ENCODE assay signal across 8 cellular contexts in genomic region chr15:83066761-83067637, GRCh38.
A peak's percentile ranks its signal among the peaks of the same experiment; 100 is the strongest.
DNase-seq lines count a peak whose midpoint lies in the region; ATAC-seq and TF ChIP-seq lines count a peak whose summit lies in the region.

TSS of gene BTBD1 (minus strand) at chr15:83067252. CDS start at chr15:83067151, 101 bp downstream.

- H3K4me3 ChIP-seq in KMS-11 (IDR thresholded peaks at IDR 0.05; ENCODE audit: insufficient read depth, low read depth, low read length) (no peak within 1 kb of the TSS), fibroblast of pulmonary artery (replicated peaks; ENCODE audit: low read depth, low read length) (peak within 1 kb of the TSS; percentile 91)

- ATAC-seq in GM21786 (IDR thresholded peaks at IDR 0.05; ENCODE audit: unreplicated experiment) = peak; percentile 81

- H3K4me2 ChIP-seq in KMS-11 = peak within 1 kb of the TSS; percentile 87

- peak; percentile 98 for DNase-seq in EH (ENCODE audit: low read depth)
- DNase-seq in activated T-helper 9 cell treated with anti-CD3 and anti-CD28 coated beads, Interleukin-2, amount 50 U/mL, for 16 hours (ENCODE audit: low read depth) = peak; percentile 77
- DNase-seq in fibroblast of pulmonary artery (ENCODE audit: low read depth) = peak; percentile 97
- peak; percentile 83 for DNase-seq in nephron progenitor cell

- no peaks in the 10 kb centered on the region for H3K27me3 ChIP-seq in KMS-11 (ENCODE audit: insufficient read depth, low read depth)

- no peak for TF ChIP-seq CTCF in KMS-11 (conservative IDR thresholded peaks at IDR 0.05; ENCODE audit: low read depth, low read length)
- peak; percentile 6 for TF ChIP-seq CTCF in fibroblast of pulmonary artery (IDR thresholded peaks at IDR 0.05; ENCODE audit: low read length, missing control alignments)
- no peak for TF ChIP-seq CTCF in nephron progenitor cell (IDR thresholded peaks at IDR 0.05)

- H3K27me3 Mint-ChIP-seq in nephron progenitor cell (ENCODE audit: low read depth, poor library complexity) = no peaks in the 10 kb centered on the region
- H3K27me3 Mint-ChIP-seq in stimulated activated naive CD8-positive, alpha-beta T cell treated with anti-CD3 and anti-CD28 coated beads, Interleukin-15, Interleukin-2, amounts not matched to agents 100 ng/mL and 50 ng/mL, for 24 hours = no peaks in the 10 kb centered on the region

- H2AFZ ChIP-seq in KMS-11 (ENCODE audit: low read depth) = peak within 1 kb of the TSS; percentile 90

- peak; percentile 93 for TF ChIP-seq POLR2A in Raji (IDR thresholded peaks at IDR 0.05; ENCODE audit: insufficient read depth, low read depth, low read length)

- peaks cover 9% of the 10 kb centered on the region for H3K4me1 Mint-ChIP-seq in nephron progenitor cell
- H3K4me1 Mint-ChIP-seq in stimulated activated naive CD8-positive, alpha-beta T cell treated with anti-CD3 and anti-CD28 coated beads, Interleukin-15, Interleukin-2, amounts not matched to agents 100 ng/mL and 50 ng/mL, for 24 hours (ENCODE audit: low read depth) = peaks cover 18% of the 10 kb centered on the region

- H3K36me3 Mint-ChIP-seq in nephron progenitor cell (ENCODE audit: low read depth) = peaks cover 6% of the 10 kb centered on the region
- H3K36me3 Mint-ChIP-seq in stimulated activated naive CD8-positive, alpha-beta T cell treated with anti-CD3 and anti-CD28 coated beads, Interleukin-15, Interleukin-2, amounts not matched to agents 100 ng/mL and 50 ng/mL, for 24 hours (ENCODE audit: low read depth) = peaks cover 5% of the 10 kb centered on the region

- H3K79me2 ChIP-seq in KMS-11 (ENCODE audit: insufficient read depth, low read depth) = peaks cover 45% of the 10 kb centered on the region

- H3K36me3 ChIP-seq in KMS-11 (ENCODE audit: insufficient read depth) = no peaks in the 10 kb centered on the region

- H3K9ac ChIP-seq in KMS-11 = peak within 1 kb of the TSS; percentile 96

- peaks cover 26% of the 10 kb centered on the region for H4K20me1 ChIP-seq in KMS-11 (ENCODE audit: insufficient read depth)

- H3K4me3 Mint-ChIP-seq in nephron progenitor cell = peak within 1 kb of the TSS; percentile 83
- no peak within 1 kb of the TSS for H3K4me3 Mint-ChIP-seq in stimulated activated naive CD8-positive, alpha-beta T cell treated with anti-CD3 and anti-CD28 coated beads, Interleukin-15, Interleukin-2, amounts not matched to agents 100 ng/mL and 50 ng/mL, for 24 hours

- peak within 1 kb of the TSS; percentile 80 for H3K27ac Mint-ChIP-seq in nephron progenitor cell
- peak within 1 kb of the TSS; percentile 90 for H3K27ac Mint-ChIP-seq in stimulated activated naive CD8-positive, alpha-beta T cell treated with anti-CD3 and anti-CD28 coated beads, Interleukin-15, Interleukin-2, amounts not matched to agents 100 ng/mL and 50 ng/mL, for 24 hours

- peaks cover 9% of the 10 kb centered on the region for H3K9me3 Mint-ChIP-seq in nephron progenitor cell
- peaks cover 5% of the 10 kb centered on the region for H3K9me3 Mint-ChIP-seq in stimulated activated naive CD8-positive, alpha-beta T cell treated with anti-CD3 and anti-CD28 coated beads, Interleukin-15, Interleukin-2, amounts not matched to agents 100 ng/mL and 50 ng/mL, for 24 hours

- H3K4me1 ChIP-seq in KMS-11 (ENCODE audit: low read depth, poor library complexity, severe bottlenecking) = peaks cover 42% of the 10 kb centered on the region

- peak within 1 kb of the TSS; percentile 77 for H3K27ac ChIP-seq in KMS-11
